Comparison of ENCODE assay signal across 28 cellular contexts in the genomic region with DNA sequence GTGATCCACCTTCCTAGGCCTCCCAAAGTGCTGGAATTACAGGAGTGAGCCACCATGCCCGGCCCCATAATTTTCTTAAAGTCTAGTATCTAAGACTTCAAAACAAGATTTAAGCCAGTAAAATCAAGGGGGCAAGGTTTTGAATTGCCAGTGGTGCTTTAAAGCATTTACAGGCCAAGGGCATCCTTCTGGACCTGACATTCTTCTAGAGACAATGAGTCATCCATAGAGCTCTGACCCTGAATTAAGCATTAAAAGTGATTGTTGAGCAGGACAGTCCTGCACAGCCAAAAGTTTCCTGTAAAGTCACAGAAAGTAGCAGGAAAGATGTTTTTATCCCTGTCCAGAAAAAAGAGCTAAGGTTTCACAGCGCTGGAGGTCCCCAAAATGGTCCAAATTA. TPM values are rescaled to one million over a fixed set of nuclear protein-coding genes. Genes with fewer than 3 reads are reported as not detected.
"Had no signal": no experiment of that assay in that cellular context is flagged by ENCODE, and none has a peak within 500 bp of the region (broad histone marks: within the 10 kb centered on the region; RNA-seq: fewer than 3 reads in every experiment).

No MANE protein-coding gene starts in this region.

- H3K9me3 Mint-ChIP-seq: activated B cell treated with CpG ODN at 0.5 μM for 24 hours; activated CD4-positive, alpha-beta memory T cell treated with anti-CD3 and anti-CD28 coated beads for 36 hours; activated T-helper 1 cell treated with anti-CD3 and anti-CD28 coated beads, Interleukin-12 subunit alpha, Interleukin-12 subunit beta, Interleukin-2, Interleukin-4 antibody, amounts not matched to agents 30 ng/mL and 10 ng/mL and 1 ng/mL, durations not matched to agents 14 hours and 24 hours and 36 hours; memory B cell; stimulated activated memory B cell treated with anti-CD40 and anti-IgM and Interleukin-4, amounts not matched to agents 10 μg/mL and 1 μg/mL and 100 μg/mL, for 72 hours; T-helper 2 cell treated with Interferon-gamma antibody and Interleukin-4, amounts not matched to agents 5 μg/mL and 100 μg/mL, for 36 hours had no signal

- H3K27ac ChIP-seq: body of pancreas, dorsolateral prefrontal cortex, gastroesophageal sphincter, heart right ventricle, pancreas, testis had no signal

- H3K4me3 Mint-ChIP-seq: activated B cell treated with CpG ODN at 0.5 μM for 24 hours; activated CD4-positive, alpha-beta memory T cell treated with anti-CD3 and anti-CD28 coated beads for 36 hours; activated naive CD8-positive, alpha-beta T cell; activated T-helper 1 cell treated with anti-CD3 and anti-CD28 coated beads, Interleukin-12 subunit alpha, Interleukin-12 subunit beta, Interleukin-2, Interleukin-4 antibody, amounts not matched to agents 30 ng/mL and 10 ng/mL and 1 ng/mL, durations not matched to agents 14 hours and 24 hours and 36 hours; memory B cell; naive thymus-derived CD4-positive, alpha-beta T cell; stimulated activated memory B cell treated with anti-CD40 and anti-IgM and Interleukin-4, amounts not matched to agents 10 μg/mL and 1 μg/mL and 100 μg/mL, for 72 hours; T-helper 2 cell treated with Interferon-gamma antibody and Interleukin-4, amounts not matched to agents 5 μg/mL and 100 μg/mL, for 36 hours had no signal

- H3K27ac Mint-ChIP-seq: activated B cell treated with CpG ODN at 0.5 μM for 24 hours; activated CD4-positive, alpha-beta memory T cell treated with anti-CD3 and anti-CD28 coated beads for 36 hours; activated naive CD8-positive, alpha-beta T cell; activated T-helper 1 cell treated with anti-CD3 and anti-CD28 coated beads, Interleukin-12 subunit alpha, Interleukin-12 subunit beta, Interleukin-2, Interleukin-4 antibody, amounts not matched to agents 30 ng/mL and 10 ng/mL and 1 ng/mL, durations not matched to agents 14 hours and 24 hours and 36 hours; memory B cell; stimulated activated memory B cell treated with anti-CD40 and anti-IgM and Interleukin-4, amounts not matched to agents 10 μg/mL and 1 μg/mL and 100 μg/mL, for 72 hours; T-helper 2 cell treated with Interferon-gamma antibody and Interleukin-4, amounts not matched to agents 5 μg/mL and 100 μg/mL, for 36 hours had no signal

- H3K4me3 ChIP-seq: body of pancreas, dorsolateral prefrontal cortex, gastroesophageal sphincter, heart right ventricle, pancreas, testis, upper lobe of left lung had no signal

- H3K4me1 ChIP-seq: body of pancreas, pancreas, testis had no signal

- ATAC-seq: body of pancreas; gastroesophageal sphincter; heart right ventricle; left ventricle myocardium superior; naive thymus-derived CD4-positive, alpha-beta T cell; pancreas; sciatic nerve; stimulated activated memory B cell treated with anti-CD40 and anti-IgM and Interleukin-4, amounts not matched to agents 10 μg/mL and 1 μg/mL and 100 μg/mL, for 72 hours had no signal

- FAIRE-seq: colon, pancreas, TTC549 had no signal

- DNase-seq: activated B cell treated with CpG ODN at 0.5 μM for 24 hours; activated CD4-positive, alpha-beta memory T cell treated with anti-CD3 and anti-CD28 coated beads for 36 hours; activated CD4-positive, alpha-beta T cell treated with anti-CD3 and anti-CD28 coated beads for 4 hours; activated gamma-delta T cell treated with Interleukin-2 at 50 U/mL for 16 hours; activated T-cell treated with anti-CD3 and anti-CD28 coated beads for 4 hours; amygdala; body of pancreas; caudate nucleus; dorsolateral prefrontal cortex; erythroblast; heart right ventricle; left ventricle myocardium superior; naive thymus-derived CD4-positive, alpha-beta T cell; pancreas; stimulated activated CD4-positive, alpha-beta T cell treated with anti-CD3 and anti-CD28 coated beads, Interleukin-4, amount 100 ng/mL, for 24 hours; testis; upper lobe of left lung had no signal

- H3K27me3 Mint-ChIP-seq: activated B cell treated with CpG ODN at 0.5 μM for 24 hours; activated CD4-positive, alpha-beta memory T cell treated with anti-CD3 and anti-CD28 coated beads for 36 hours; activated naive CD8-positive, alpha-beta T cell; memory B cell; naive thymus-derived CD4-positive, alpha-beta T cell; stimulated activated memory B cell treated with anti-CD40 and anti-IgM and Interleukin-4, amounts not matched to agents 10 μg/mL and 1 μg/mL and 100 μg/mL, for 72 hours had no signal

- H3K36me3 ChIP-seq: gastroesophageal sphincter, heart right ventricle, pancreas, upper lobe of left lung had no signal

- H3K27me3 ChIP-seq: body of pancreas, dorsolateral prefrontal cortex, gastroesophageal sphincter, pancreas, testis, upper lobe of left lung had no signal

- H3K9me3 ChIP-seq: body of pancreas, gastroesophageal sphincter, heart right ventricle, pancreas, testis, upper lobe of left lung had no signal

- H3K36me3 Mint-ChIP-seq: activated CD4-positive, alpha-beta memory T cell treated with anti-CD3 and anti-CD28 coated beads for 36 hours; activated naive CD8-positive, alpha-beta T cell; memory B cell; stimulated activated memory B cell treated with anti-CD40 and anti-IgM and Interleukin-4, amounts not matched to agents 10 μg/mL and 1 μg/mL and 100 μg/mL, for 72 hours had no signal

RNA-seq across cellular contexts. Expression of gene ATP12A, which starts 50.9 kb away (rescaled TPM):
- total RNA-seq: activated B cell treated with CpG ODN at 0.5 μM for 24 hours, heart right ventricle, left ventricle myocardium superior, mucosa of gallbladder, pulmonary artery endothelial cell, sciatic nerve had no signal
- polyA plus RNA-seq: heart right ventricle; naive thymus-derived CD4-positive, alpha-beta T cell had no signal
